Comparison of ENCODE assay signal across 1 cellular context in genomic region chr5:135154197-135154596, GRCh38.
TF ChIP-seq lines count a peak whose summit lies in the region.

No MANE protein-coding gene starts in this region.

TF ChIP-seq in HepG2, 621 proteins besides CTCF, POLR2A, EP300 and RAD21 (continues in another document):
- 0 out of 2 replicates have a peak, but pooled peaks have one; percentile 23 for TF ChIP-seq PATZ1 (CRISPR knock-in tag; IDR thresholded peaks at IDR 0.05)
- TF ChIP-seq ZSCAN30 (CRISPR knock-in tag; IDR thresholded peaks at IDR 0.05) = no peak
- TF ChIP-seq ZNF724P (CRISPR knock-in tag; IDR thresholded peaks at IDR 0.05; ENCODE audit: borderline replicate concordance) = no peak
- TF ChIP-seq TARDBP (CRISPR knock-in tag; IDR thresholded peaks at IDR 0.05) = no peak
- TF ChIP-seq NFE2L1 (CRISPR knock-in tag; IDR thresholded peaks at IDR 0.05; ENCODE audit: borderline replicate concordance) = no peak
- no peak for TF ChIP-seq ZNF616 (CRISPR knock-in tag; IDR thresholded peaks at IDR 0.05; ENCODE audit: low read depth)
- no peak for TF ChIP-seq MZF1 (CRISPR knock-in tag; IDR thresholded peaks at IDR 0.05; ENCODE audit: borderline replicate concordance)
- no peak for TF ChIP-seq DR1 (CRISPR knock-in tag; IDR thresholded peaks at IDR 0.05)
- no peak for TF ChIP-seq GPN1 (CRISPR knock-in tag; IDR thresholded peaks at IDR 0.05; ENCODE audit: borderline replicate concordance)
- no peak for TF ChIP-seq ELF4 (CRISPR knock-in tag; IDR thresholded peaks at IDR 0.05; ENCODE audit: borderline replicate concordance)
- TF ChIP-seq RNF2 (conservative IDR thresholded peaks at IDR 0.05; ENCODE audit: low read depth) = no peak
- peak; percentile 61; the same call in 1 of the 2 replicates for TF ChIP-seq ZNF614 (CRISPR knock-in tag; IDR thresholded peaks at IDR 0.05; ENCODE audit: borderline replicate concordance)
- 0 out of 2 replicates have a peak, but pooled peaks have one; percentile 42 for TF ChIP-seq BCL6 (CRISPR knock-in tag; IDR thresholded peaks at IDR 0.05)
- TF ChIP-seq FOXM1 (CRISPR knock-in tag; IDR thresholded peaks at IDR 0.05) = no peak
- no peak for TF ChIP-seq PHB2 (IDR thresholded peaks at IDR 0.05; ENCODE audit: partially characterized antibody)
- TF ChIP-seq ZGPAT (CRISPR knock-in tag; IDR thresholded peaks at IDR 0.05) = peak; percentile 26; the same call in 1 of the 2 replicates
- no peak for TF ChIP-seq MXD1 (CRISPR knock-in tag; IDR thresholded peaks at IDR 0.05)
- no peak for TF ChIP-seq SOX13 (IDR thresholded peaks at IDR 0.05)
- peak in 1 of 2 experiments; percentile 24; a peak in 1 of 4 replicates for TF ChIP-seq SOX13 (CRISPR knock-in tag; conservative IDR thresholded peaks at IDR 0.05 in 1 of 2, IDR thresholded peaks at IDR 0.05 in 1 of 2)
- no peak for TF ChIP-seq ARID3A (IDR thresholded peaks at IDR 0.05; ENCODE audit: low read depth, low read length)
- no peak for TF ChIP-seq ZNF432 (CRISPR knock-in tag; IDR thresholded peaks at IDR 0.05; ENCODE audit: borderline replicate concordance)
- 0 out of 2 replicates have a peak, but pooled peaks have one; percentile 23 for TF ChIP-seq SALL1 (CRISPR knock-in tag; IDR thresholded peaks at IDR 0.05)
- no peak for TF ChIP-seq ATF3 (CRISPR knock-in tag; IDR thresholded peaks at IDR 0.05)
- TF ChIP-seq KMT2A (CRISPR knock-in tag; IDR thresholded peaks at IDR 0.05) = no peak
- no peak for TF ChIP-seq CENPBD1 (CRISPR knock-in tag; IDR thresholded peaks at IDR 0.05; ENCODE audit: borderline replicate concordance, low read depth)
- TF ChIP-seq NR2F6 (IDR thresholded peaks at IDR 0.05) = no peak
- TF ChIP-seq NR2F6 (CRISPR knock-in tag; IDR thresholded peaks at IDR 0.05) = peak; percentile 58; the same call in 1 of the 2 replicates
- no peak for TF ChIP-seq ZNF235 (CRISPR knock-in tag; IDR thresholded peaks at IDR 0.05; ENCODE audit: borderline replicate concordance)
- TF ChIP-seq ZBED4 (CRISPR knock-in tag; IDR thresholded peaks at IDR 0.05; ENCODE audit: borderline replicate concordance) = no peak
- TF ChIP-seq ZNF3 (CRISPR knock-in tag; IDR thresholded peaks at IDR 0.05) = peak; percentile 93
- peak; percentile 70 for TF ChIP-seq ARID5B (CRISPR knock-in tag; IDR thresholded peaks at IDR 0.05)
- TF ChIP-seq ZNF136 (CRISPR knock-in tag; IDR thresholded peaks at IDR 0.05; ENCODE audit: low read depth) = no peak
- no peak for TF ChIP-seq ZNF501 (CRISPR knock-in tag; IDR thresholded peaks at IDR 0.05)
- TF ChIP-seq AKAP8 (CRISPR knock-in tag; IDR thresholded peaks at IDR 0.05) = no peak
- no peak for TF ChIP-seq BRCA1 (CRISPR knock-in tag; IDR thresholded peaks at IDR 0.05)
- TF ChIP-seq SOX6 (IDR thresholded peaks at IDR 0.05) = no peak
- peak; percentile 25; the same call in 1 of the 2 replicates for TF ChIP-seq SOX6 (CRISPR knock-in tag; IDR thresholded peaks at IDR 0.05)
- TF ChIP-seq MIER3 (CRISPR knock-in tag; IDR thresholded peaks at IDR 0.05; ENCODE audit: borderline replicate concordance) = peak; percentile 78; the same call in 1 of the 2 replicates
- no peak for TF ChIP-seq RAD51 (IDR thresholded peaks at IDR 0.05; ENCODE audit: borderline replicate concordance)
- peak; percentile 74 for TF ChIP-seq ZNF644 (CRISPR knock-in tag; IDR thresholded peaks at IDR 0.05; ENCODE audit: low read depth)
- TF ChIP-seq ZBTB10 (CRISPR knock-in tag; IDR thresholded peaks at IDR 0.05; ENCODE audit: borderline replicate concordance) = no peak
- TF ChIP-seq ZNF543 (CRISPR knock-in tag; IDR thresholded peaks at IDR 0.05) = no peak
- TF ChIP-seq IRF2 (CRISPR knock-in tag; IDR thresholded peaks at IDR 0.05) = 0 out of 2 replicates have a peak, but pooled peaks have one; percentile 32
- no peak for TF ChIP-seq MLLT10 (CRISPR knock-in tag; IDR thresholded peaks at IDR 0.05)
- TF ChIP-seq ZNF274 (CRISPR knock-in tag; IDR thresholded peaks at IDR 0.05) = no peak
- no peak for TF ChIP-seq KDM2A (CRISPR knock-in tag; IDR thresholded peaks at IDR 0.05; ENCODE audit: borderline replicate concordance, low read depth)
- TF ChIP-seq RXRB (CRISPR knock-in tag; IDR thresholded peaks at IDR 0.05; ENCODE audit: borderline replicate concordance) = peak; percentile 60; the same call in 1 of the 2 replicates
- TF ChIP-seq PBX3 (CRISPR knock-in tag; IDR thresholded peaks at IDR 0.05; ENCODE audit: borderline replicate concordance) = no peak
- TF ChIP-seq ZNF629 (CRISPR knock-in tag; conservative IDR thresholded peaks at IDR 0.05) = peak; percentile 14; the same call in 1 of the 2 replicates
